Comparison of ENCODE assay signal across 14 cellular contexts in genomic region chrX:32195611-32196010, GRCh38.
DNase-seq lines count a peak whose midpoint lies in the region; ATAC-seq, FAIRE-seq and TF ChIP-seq lines count a peak whose summit lies in the region.
"Had no signal": no experiment of that assay in that cellular context is flagged by ENCODE, and none has a peak within 500 bp of the region (broad histone marks: within the 10 kb centered on the region; RNA-seq: fewer than 3 reads in every experiment).

No MANE protein-coding gene starts in this region.

- no peak for TF ChIP-seq POLR2A in right lobe of liver (IDR thresholded peaks at IDR 0.05)

- TF ChIP-seq CTCF in foreskin fibroblast (IDR thresholded peaks at IDR 0.05; ENCODE audit: low read depth, low read length) (no peak), right lobe of liver (IDR thresholded peaks at IDR 0.05) (no peak)

- H3K4me3 ChIP-seq in foreskin fibroblast (ENCODE audit: low read depth in 1 of 2, low read length in 2 of 2) (no peak overlapping the region), right lobe of liver (no peak overlapping the region), HAP-1 (no peak overlapping the region)
- H3K4me3 ChIP-seq: BLaER1, GM23248 had no signal

- H3K27ac ChIP-seq in substantia nigra (ENCODE audit: low read depth, low read length, poor library complexity, severe bottlenecking): peak overlapping the region; percentile 35
- no peak overlapping the region for H3K27ac ChIP-seq in right lobe of liver
- H3K27ac ChIP-seq: 22Rv1, BLaER1, GM23248, HL-60 had no signal

- in situ Hi-C loops in HAP-1 (cut with MboI; ENCODE audit: low sequenced_read_pairs): no loop called here

- WGBS in right lobe of liver (ENCODE audit: insufficient coverage, low coverage, low lambda C conversion rate, missing lambda C conversion rate): 20% methylated on average over 1 of the region's 2 CpGs

- H3K36me3 ChIP-seq in right lobe of liver (no peaks in the 10 kb centered on the region), HAP-1 (replicated peaks) (no peaks in the 10 kb centered on the region)
- H3K36me3 ChIP-seq: BLaER1 had no signal

- intact Hi-C loops in right lobe of liver (cut with DNase I): no loop called here

- peak; percentile 84 for FAIRE-seq in frontal cortex (lab: Jason Lieb, UNC)

- ATAC-seq in right lobe of liver (no peak), GM18511 (IDR thresholded peaks at IDR 0.05; ENCODE audit: unreplicated experiment) (no peak)

- H3K9me3 ChIP-seq in right lobe of liver: no peaks in the 10 kb centered on the region
- H3K9me3 ChIP-seq in HAP-1: no peaks in the 10 kb centered on the region
- H3K9me3 ChIP-seq: BLaER1 had no signal

- H3K4me1 ChIP-seq in right lobe of liver (no peaks in the 10 kb centered on the region), HAP-1 (no peaks in the 10 kb centered on the region)
- H3K4me1 ChIP-seq: BLaER1 had no signal

- DNase-seq in Ammon's horn (ENCODE audit: low spot score) (peak; percentile 70), frontal cortex (ENCODE audit: low spot score in 2 of 2) (peak in 1 of 2 donors; percentile 1), midbrain (lab: John Stamatoyannopoulos, UW) (peak; percentile 64), substantia nigra (lab: John Stamatoyannopoulos, UW) (peak in 18 of 49 donors; percentile 0 to 31 (median 0)), foreskin fibroblast (no peak), right lobe of liver (no peak), HAP-1 (ENCODE audit: low spot score in 2 of 2) (no peak)
- DNase-seq: CD8-positive, alpha-beta memory T cell; GM23248; H7 had no signal

- peaks cover 0 to 3% of the 10 kb centered on the region in 2 donors for H3K27me3 ChIP-seq in right lobe of liver
- no peaks in the 10 kb centered on the region for H3K27me3 ChIP-seq in HAP-1 (ENCODE audit: low read depth)

Comparison
In these comparisons a context has a peak if more than half of its experiments do, and no peak if none do; other contexts are left out.
1. DNase-seq: peak in Ammon's horn (single experiment) and midbrain (single experiment); none in foreskin fibroblast (0 of 2), right lobe of liver (0 of 3) and HAP-1 (0 of 2).